ENCODE assay signal across 1 cellular context in genomic region chr9:15081021-15081753, GRCh38.
A peak's percentile ranks its signal among the peaks of the same experiment; 100 is the strongest.
TF ChIP-seq lines count a peak whose summit lies in the region.

No MANE protein-coding gene starts in this region.

TF ChIP-seq in HepG2, 621 proteins besides CTCF, POLR2A, EP300 and RAD21 (continued from another document and continues in another):
- TF ChIP-seq, protein P1, sequence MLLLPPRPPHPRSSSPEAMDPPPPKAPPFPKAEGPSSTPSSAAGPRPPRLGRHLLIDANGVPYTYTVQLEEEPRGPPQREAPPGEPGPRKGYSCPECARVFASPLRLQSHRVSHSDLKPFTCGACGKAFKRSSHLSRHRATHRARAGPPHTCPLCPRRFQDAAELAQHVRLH (CRISPR knock-in tag; IDR thresholded peaks at IDR 0.05; ENCODE audit: borderline replicate concordance, low read depth) = no peak
- TF ChIP-seq SCMH1 (CRISPR knock-in tag; IDR thresholded peaks at IDR 0.05; ENCODE audit: borderline replicate concordance) = no peak
- TF ChIP-seq ZNF781 (CRISPR knock-in tag; IDR thresholded peaks at IDR 0.05; ENCODE audit: borderline replicate concordance, not compliant biosample characterization) = no peak
- TF ChIP-seq, protein P2, sequence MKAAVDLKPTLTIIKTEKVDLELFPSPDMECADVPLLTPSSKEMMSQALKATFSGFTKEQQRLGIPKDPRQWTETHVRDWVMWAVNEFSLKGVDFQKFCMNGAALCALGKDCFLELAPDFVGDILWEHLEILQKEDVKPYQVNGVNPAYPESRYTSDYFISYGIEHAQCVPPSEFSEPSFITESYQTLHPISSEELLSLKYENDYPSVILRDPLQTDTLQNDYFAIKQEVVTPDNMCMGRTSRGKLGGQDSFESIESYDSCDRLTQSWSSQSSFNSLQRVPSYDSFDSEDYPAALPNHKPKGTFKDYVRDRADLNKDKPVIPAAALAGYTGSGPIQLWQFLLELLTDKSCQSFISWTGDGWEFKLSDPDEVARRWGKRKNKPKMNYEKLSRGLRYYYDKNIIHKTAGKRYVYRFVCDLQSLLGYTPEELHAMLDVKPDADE (CRISPR knock-in tag; IDR thresholded peaks at IDR 0.05) = no peak
- no peak for TF ChIP-seq U2AF2 (IDR thresholded peaks at IDR 0.05; ENCODE audit: low read depth, low read length)
- TF ChIP-seq RBAK (CRISPR knock-in tag; IDR thresholded peaks at IDR 0.05) = no peak
- peak; percentile 39; the same call in 1 of the 2 replicates for TF ChIP-seq NR2C2 (CRISPR knock-in tag; IDR thresholded peaks at IDR 0.05; ENCODE audit: borderline replicate concordance)
- no peak for TF ChIP-seq ZNF121 (CRISPR knock-in tag; IDR thresholded peaks at IDR 0.05)
- TF ChIP-seq, protein P3, sequence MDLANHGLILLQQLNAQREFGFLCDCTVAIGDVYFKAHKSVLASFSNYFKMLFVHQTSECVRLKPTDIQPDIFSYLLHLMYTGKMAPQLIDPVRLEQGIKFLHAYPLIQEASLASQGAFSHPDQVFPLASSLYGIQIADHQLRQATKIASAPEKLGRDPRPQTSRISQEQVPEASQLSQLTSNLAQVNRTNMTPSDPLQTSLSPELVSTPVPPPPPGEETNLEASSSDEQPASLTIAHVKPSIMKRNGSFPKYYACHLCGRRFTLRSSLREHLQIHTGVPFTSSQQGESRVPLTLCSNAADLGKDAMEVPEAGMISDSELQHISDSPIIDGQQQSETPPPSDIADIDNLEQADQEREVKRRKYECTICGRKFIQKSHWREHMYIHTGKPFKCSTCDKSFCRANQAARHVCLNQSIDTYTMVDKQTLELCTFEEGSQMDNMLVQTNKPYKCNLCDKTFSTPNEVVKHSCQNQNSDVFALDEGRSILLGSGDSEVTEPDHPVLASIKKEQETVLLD (CRISPR knock-in tag; IDR thresholded peaks at IDR 0.05; ENCODE audit: low read depth) = no peak
- TF ChIP-seq PCBP1 (IDR thresholded peaks at IDR 0.05; ENCODE audit: borderline replicate concordance, low read depth, low read length) = no peak
- no peak for TF ChIP-seq ZNF800 (CRISPR knock-in tag; IDR thresholded peaks at IDR 0.05)
- TF ChIP-seq ZNF329 (CRISPR knock-in tag; IDR thresholded peaks at IDR 0.05; ENCODE audit: low read depth) = no peak
- no peak for TF ChIP-seq IKZF1 (IDR thresholded peaks at IDR 0.05)
- no peak for TF ChIP-seq HNRNPH1 (optimal IDR thresholded peaks at IDR 0.05; ENCODE audit: low read depth, low read length)
- TF ChIP-seq ZBED4 (CRISPR knock-in tag; IDR thresholded peaks at IDR 0.05; ENCODE audit: borderline replicate concordance) = no peak
- TF ChIP-seq PHF8 (CRISPR knock-in tag; IDR thresholded peaks at IDR 0.05) = no peak
- TF ChIP-seq, protein P4, sequence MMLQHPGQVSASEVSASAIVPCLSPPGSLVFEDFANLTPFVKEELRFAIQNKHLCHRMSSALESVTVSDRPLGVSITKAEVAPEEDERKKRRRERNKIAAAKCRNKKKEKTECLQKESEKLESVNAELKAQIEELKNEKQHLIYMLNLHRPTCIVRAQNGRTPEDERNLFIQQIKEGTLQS (CRISPR knock-in tag; IDR thresholded peaks at IDR 0.05) = no peak
- no peak for TF ChIP-seq AKNA (CRISPR knock-in tag; IDR thresholded peaks at IDR 0.05; ENCODE audit: borderline replicate concordance)
- no peak for TF ChIP-seq PHF20 (CRISPR knock-in tag; IDR thresholded peaks at IDR 0.05)
- no peak for TF ChIP-seq GRHL1 (CRISPR knock-in tag; conservative IDR thresholded peaks at IDR 0.05)
- TF ChIP-seq MED13 (CRISPR knock-in tag; IDR thresholded peaks at IDR 0.05) = no peak
- no peak for TF ChIP-seq GABPA (IDR thresholded peaks at IDR 0.05; ENCODE audit: low read depth, low read length)
- peak; percentile 67 for TF ChIP-seq GABPA (CRISPR knock-in tag; IDR thresholded peaks at IDR 0.05; ENCODE audit: low read depth)
- no peak for TF ChIP-seq ZNF207 (IDR thresholded peaks at IDR 0.05; ENCODE audit: borderline replicate concordance)
- 0 out of 2 replicates have a peak, but pooled peaks have one; percentile 24 for TF ChIP-seq HDAC2 (CRISPR knock-in tag; IDR thresholded peaks at IDR 0.05)
- no peak for TF ChIP-seq ZNF691 (CRISPR knock-in tag; IDR thresholded peaks at IDR 0.05; ENCODE audit: borderline replicate concordance, low read depth)
- no peak for TF ChIP-seq BHLHE40 (IDR thresholded peaks at IDR 0.05; ENCODE audit: low read length)
- TF ChIP-seq AHDC1 (CRISPR knock-in tag; IDR thresholded peaks at IDR 0.05; ENCODE audit: borderline replicate concordance) = peak; percentile 67; the same call in 1 of the 2 replicates
- 0 out of 2 replicates have a peak, but pooled peaks have one; percentile 25 for TF ChIP-seq SOX13 (IDR thresholded peaks at IDR 0.05)
- TF ChIP-seq SOX13 (CRISPR knock-in tag; conservative IDR thresholded peaks at IDR 0.05 in 1 of 2, IDR thresholded peaks at IDR 0.05 in 1 of 2) = peak in 1 of 2 experiments; percentile 67; a peak in 1 of 4 replicates
- TF ChIP-seq ZSCAN31 (CRISPR knock-in tag; IDR thresholded peaks at IDR 0.05; ENCODE audit: low read depth) = no peak
